Comparison of ENCODE assay signal across 11 cellular contexts in genomic region chr6:156795825-156796224, GRCh38. TPM values are rescaled to one million over a fixed set of nuclear protein-coding genes. Genes with fewer than 3 reads are reported as not detected.
DNase-seq lines count a peak whose midpoint lies in the region; ATAC-seq and TF ChIP-seq lines count a peak whose summit lies in the region.
"Had no signal": no experiment of that assay in that cellular context is flagged by ENCODE, and none has a peak within 500 bp of the region (broad histone marks: within the 10 kb centered on the region; RNA-seq: fewer than 3 reads in every experiment).

No MANE protein-coding gene starts in this region.

- H3K27me3 ChIP-seq in A673 (replicated peaks; ENCODE audit: insufficient read depth, low read depth, low read length, poor library complexity) (no peaks in the 10 kb centered on the region), GM23248 (replicated peaks; ENCODE audit: insufficient read depth) (no peaks in the 10 kb centered on the region), mesenchymal stem cell (ENCODE audit: control insufficient read depth in 1 of 2, insufficient read depth in 1 of 2, low read length in 2 of 2) (no peaks in the 10 kb centered on the region), lower lobe of right lung (ENCODE audit: low read depth) (no peaks in the 10 kb centered on the region)

- no TSS peak for BruUV-seq in A673 (replicated peaks; lab: Mats Ljungman, UMichigan)

- in situ Hi-C loops in GM23248 (cut with MboI) = no loop called here

- H2BK15ac ChIP-seq in mesenchymal stem cell (ENCODE audit: low read depth, poor library complexity, severe bottlenecking) = no peak overlapping the region

- H3K27ac ChIP-seq in A673 (ENCODE audit: low read depth, low read length, poor library complexity, severe bottlenecking) = no peak overlapping the region
- peak overlapping the region; percentile 20; the same call in 1 of the 2 replicates for H3K27ac ChIP-seq in GM23248
- H3K27ac ChIP-seq in mesenchymal stem cell (ENCODE audit: low read length, poor library complexity, severe bottlenecking) = no peak overlapping the region
- H3K27ac ChIP-seq in lower lobe of right lung = no peak overlapping the region

- CTCF ChIA-PET in A673 (lab: Charles Lee) = no interaction called here

- peaks cover 13% of the 10 kb centered on the region; the same call in 1 of the 2 replicates for H4K20me1 ChIP-seq in GM23248 (ENCODE audit: insufficient read depth)

- H2BK120ac ChIP-seq in mesenchymal stem cell (ENCODE audit: low read depth, low read length) = no peak overlapping the region

- peak overlapping the region in 3 of 5 experiments; percentile 4 to 63 (median 35) for H3K27ac Mint-ChIP-seq in brain

- H3K23ac ChIP-seq in mesenchymal stem cell (ENCODE audit: low read length in 2 of 2) = no peak overlapping the region

- no peaks in the 10 kb centered on the region for H3F3A ChIP-seq in GM23248 (ENCODE audit: insufficient read depth)

- H2AK5ac ChIP-seq in mesenchymal stem cell (ENCODE audit: low read length, severe bottlenecking) = no peak overlapping the region

- peaks cover 78% of the 10 kb centered on the region for H3K4me1 Mint-ChIP-seq in brain

- H3K9me3 ChIP-seq in A673 (ENCODE audit: low read depth, low read length, poor library complexity, severe bottlenecking) (no peaks in the 10 kb centered on the region), GM23248 (ENCODE audit: low read depth) (no peaks in the 10 kb centered on the region), mesenchymal stem cell (ENCODE audit: control insufficient read depth, low read length) (no peaks in the 10 kb centered on the region), lower lobe of right lung (no peaks in the 10 kb centered on the region)

- H3K4me1 ChIP-seq in A673 (ENCODE audit: insufficient read depth, low read length, poor library complexity, severe bottlenecking) = peaks cover 7% of the 10 kb centered on the region
- peaks cover 10% of the 10 kb centered on the region for H3K4me1 ChIP-seq in GM23248 (ENCODE audit: insufficient read depth)
- H3K4me1 ChIP-seq in mesenchymal stem cell (ENCODE audit: control insufficient read depth, insufficient read depth, low read depth, low read length) = peaks cover 17% of the 10 kb centered on the region
- H3K4me1 ChIP-seq in lower lobe of right lung = peaks cover 50% of the 10 kb centered on the region

- H3K4me3 Mint-ChIP-seq in brain = peak overlapping the region in 4 of 5 experiments; percentile 4 to 51 (median 24)

- POLR2A ChIA-PET in A673 (lab: Charles Lee; ENCODE audit: low non-redundant PET) = interaction anchor here (0.6 kb wide), 1 partner anchor 11 kb away, joined by 8 read pairs; no protein-coding TSS in a partner anchor

- H3K79me1 ChIP-seq in mesenchymal stem cell (replicated peaks; ENCODE audit: low read length, poor library complexity, severe bottlenecking) = peaks cover 19% of the 10 kb centered on the region

- no peak overlapping the region for H4K8ac ChIP-seq in mesenchymal stem cell (ENCODE audit: low read length)

- TF ChIP-seq CTCF in A673 (conservative IDR thresholded peaks at IDR 0.05; ENCODE audit: low read depth, low read length) (no peak), brain (conservative IDR thresholded peaks at IDR 0.05) (no peak), lower lobe of right lung (IDR thresholded peaks at IDR 0.05) (no peak)

- peaks cover 16% of the 10 kb centered on the region for H3K36me3 Mint-ChIP-seq in brain

- no peak overlapping the region for H3K4ac ChIP-seq in mesenchymal stem cell (ENCODE audit: low read depth in 1 of 2, low read length in 2 of 2)

- WGBS in GM23248 (ENCODE audit: low coverage in 1 of 2, low lambda C conversion rate in 2 of 2, missing lambda C conversion rate in 2 of 2), 2 experiments = 31 to 44% methylated on average over 9 of the region's 9 CpGs
- 95% methylated on average over 8 of the region's 9 CpGs for WGBS in mesenchymal stem cell

- peak overlapping the region; percentile 32 for H3K4me3 ChIP-seq in A673 (ENCODE audit: low read depth, low read length, poor library complexity, severe bottlenecking)
- H3K4me3 ChIP-seq in GM23248 = peak overlapping the region; percentile 65
- H3K4me3 ChIP-seq in mesenchymal stem cell (ENCODE audit: insufficient read depth in 1 of 2, low read depth in 1 of 2, low read length in 2 of 2) = peak overlapping the region in 1 of 2 experiments; percentile 72
- no peak overlapping the region for H3K4me3 ChIP-seq in lower lobe of right lung

- no peak overlapping the region for H2BK5ac ChIP-seq in mesenchymal stem cell (ENCODE audit: low read depth, low read length, poor library complexity, severe bottlenecking)

- no peak for TF ChIP-seq POLR2A in erythroblast (IDR thresholded peaks at IDR 0.05; ENCODE audit: low read length)

- H3K18ac ChIP-seq in mesenchymal stem cell (ENCODE audit: low read depth in 1 of 2, low read length in 2 of 2) = no peak overlapping the region

- no peak overlapping the region for H2BK12ac ChIP-seq in mesenchymal stem cell (ENCODE audit: low read length in 2 of 2)

- peak overlapping the region in 1 of 2 experiments; percentile 86 for H3K14ac ChIP-seq in mesenchymal stem cell (ENCODE audit: low read length in 2 of 2)

- peaks cover 100% of the 10 kb centered on the region for H3K79me2 ChIP-seq in GM23248 (ENCODE audit: insufficient read depth)

- intact Hi-C loops in A673 (cut with micrococcal nuclease; ENCODE audit: unreplicated experiment) (no loop called here), lower lobe of right lung (cut with DNase I) (no loop called here)

- no peak for DNase-seq in A673 (ENCODE audit: low spot score)
- peak; percentile 63 for DNase-seq in GM23248
- no peak for DNase-seq in mesenchymal stem cell
- no peak for DNase-seq in lower lobe of right lung
- DNase-seq in NOMO-1 treated with dmso at 0.1 percent for 144 hours (lab: John Stamatoyannopoulos, UW; ENCODE audit: unreplicated experiment) = no peak
- DNase-seq in erythroblast (lab: John Stamatoyannopoulos, UW) = no peak
- DNase-seq: activated effector memory CD4-positive, alpha-beta T cell treated with Interleukin-2 at 50 U/mL for 16 hours; NCI-H2107; T-helper 1 cell had no signal

- H3K27me3 Mint-ChIP-seq in brain = no peaks in the 10 kb centered on the region

- no peaks in the 10 kb centered on the region for H3K9me2 ChIP-seq in GM23248 (ENCODE audit: insufficient read depth)

- peak overlapping the region; percentile 38; the same call in 1 of the 2 replicates for H2AFZ ChIP-seq in GM23248
- H2AFZ ChIP-seq in mesenchymal stem cell (ENCODE audit: low read depth, low read length) = no peak overlapping the region

- H3K36me3 ChIP-seq in A673 (ENCODE audit: insufficient read depth, low read length, poor library complexity, severe bottlenecking) (no peaks in the 10 kb centered on the region), GM23248 (ENCODE audit: low read depth) (no peaks in the 10 kb centered on the region), mesenchymal stem cell (ENCODE audit: control insufficient read depth in 1 of 2, insufficient read depth in 2 of 2, low read depth in 1 of 2, low read length in 2 of 2) (peaks cover 0 to 9% of the 10 kb centered on the region in 2 experiments), lower lobe of right lung (no peaks in the 10 kb centered on the region)

- no peak for ATAC-seq in lower lobe of right lung
- ATAC-seq in HG02870 (IDR thresholded peaks at IDR 0.05; ENCODE audit: unreplicated experiment) = no peak

- H3K9me3 Mint-ChIP-seq in brain = no peaks in the 10 kb centered on the region

- H3K4me2 ChIP-seq in GM23248 (ENCODE audit: unreplicated experiment) (peak overlapping the region; percentile 81), mesenchymal stem cell (ENCODE audit: low read length, poor library complexity, severe bottlenecking) (no peak overlapping the region)

- no peak overlapping the region for H4K91ac ChIP-seq in mesenchymal stem cell (ENCODE audit: low read length)

- H3K9ac ChIP-seq in GM23248 (peak overlapping the region; percentile 66), mesenchymal stem cell (ENCODE audit: low read length) (peak overlapping the region; percentile 56)

RNA-seq across cellular contexts. Expression of gene ARID1B, which starts 18.6 kb away (rescaled TPM):
- 78.5 and 86.3 TPM in 2 replicates for total RNA-seq in A673 (2021)
- 19.3 and 25.5 TPM in 2 replicates for total RNA-seq in GM23248 (2014; rRNA removed; shearing (Covaris generic))
- 19.3 and 21.2 TPM in 2 replicates for polyA plus RNA-seq in GM23248 (2016; fragmentation: Nextera tagmentation; extraction: Ambion mirVana)
- 35.6 TPM for polyA plus RNA-seq in brain (ENCODE audit: insufficient read depth, low read depth, low replicate concordance)
- 32.3 TPM for polyA plus RNA-seq in mesenchymal stem cell (2013, experiment 1 of 2)
- polyA plus RNA-seq in mesenchymal stem cell (2013, experiment 2 of 2) = 31.6 TPM
- total RNA-seq in lower lobe of right lung = 95.5 TPM
